27 cellular contexts compared by ENCODE assay signal in the genomic region with DNA sequence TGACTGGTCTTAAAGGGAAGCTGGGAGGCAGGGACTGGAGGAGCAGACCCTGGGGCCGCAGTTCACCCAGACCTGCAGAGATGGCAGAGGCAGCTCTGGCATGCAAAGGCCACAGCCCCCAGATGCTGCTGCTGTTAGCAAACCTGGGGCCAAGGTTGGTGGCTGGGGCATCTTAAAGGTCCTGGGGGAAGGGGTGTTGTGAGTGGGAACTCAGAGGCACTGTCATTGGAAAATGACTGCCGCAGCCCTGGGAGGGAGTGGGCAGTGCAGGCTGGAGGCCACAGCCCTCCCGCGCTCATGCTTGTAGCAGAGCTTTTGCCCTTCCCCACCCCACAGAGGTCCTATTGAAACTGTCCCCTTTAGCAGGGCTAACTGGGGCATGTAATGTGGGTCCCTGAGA.
"Had no signal": no experiment of that assay in that cellular context is flagged by ENCODE, and none has a peak within 500 bp of the region (broad histone marks: within the 10 kb centered on the region; RNA-seq: fewer than 3 reads in every experiment).

No MANE protein-coding gene starts in this region.

- H3K36me3 Mint-ChIP-seq: activated CD8-positive, alpha-beta memory T cell treated with anti-CD3 and anti-CD28 coated beads, Interleukin-2, amount 10 ng/mL, durations not matched to agents 7 days and 5 days had no signal

- H3K4me1 ChIP-seq: ascending aorta, body of pancreas, SJSA1 had no signal

- FAIRE-seq: bronchial epithelial cell, K562, TTC549 had no signal

- ATAC-seq: activated CD8-positive, alpha-beta memory T cell treated with anti-CD3 and anti-CD28 coated beads, Interleukin-2, amount 10 ng/mL, durations not matched to agents 7 days and 5 days; body of pancreas; K562 had no signal

- H3K4me3 ChIP-seq: ascending aorta, body of pancreas, K562, SJSA1 had no signal

- H3K27me3 Mint-ChIP-seq: activated B cell treated with CpG ODN at 0.5 μM for 24 hours; activated CD4-positive, alpha-beta T cell treated with anti-CD3 and anti-CD28 coated beads, Interleukin-2, amount 10 ng/mL, durations not matched to agents 24 days and 14 days; activated CD8-positive, alpha-beta memory T cell treated with anti-CD3 and anti-CD28 coated beads, Interleukin-2, amount 10 ng/mL, durations not matched to agents 7 days and 5 days had no signal

- H3K4me1 Mint-ChIP-seq: activated B cell treated with CpG ODN at 0.5 μM for 24 hours; activated CD4-positive, alpha-beta T cell treated with anti-CD3 and anti-CD28 coated beads, Interleukin-2, amount 10 ng/mL, durations not matched to agents 24 days and 14 days; activated CD8-positive, alpha-beta memory T cell treated with anti-CD3 and anti-CD28 coated beads, Interleukin-2, amount 10 ng/mL, durations not matched to agents 7 days and 5 days; activated naive CD4-positive, alpha-beta T cell treated with anti-CD3 and anti-CD28 coated beads, Interleukin-2, amount 50 U/mL, for 24 hours had no signal

- H3K4me3 Mint-ChIP-seq: activated B cell treated with CpG ODN at 0.5 μM for 24 hours; activated CD4-positive, alpha-beta T cell treated with anti-CD3 and anti-CD28 coated beads, Interleukin-2, amount 10 ng/mL, durations not matched to agents 24 days and 14 days; activated CD8-positive, alpha-beta memory T cell treated with anti-CD3 and anti-CD28 coated beads, Interleukin-2, amount 10 ng/mL, durations not matched to agents 7 days and 5 days; activated naive CD4-positive, alpha-beta T cell treated with anti-CD3 and anti-CD28 coated beads, Interleukin-2, amount 50 U/mL, for 24 hours; activated T-cell treated with anti-CD3 and anti-CD28 coated beads, Interleukin-2, amount 50 U/mL, for 24 hours; activated T-helper 1 cell treated with anti-CD3 and anti-CD28 coated beads, Interleukin-12 subunit alpha, Interleukin-12 subunit beta, Interleukin-2, Interleukin-4 antibody, amounts not matched to agents 30 ng/mL and 10 ng/mL and 1 ng/mL, durations not matched to agents 14 hours and 24 hours and 36 hours had no signal

- H3K36me3 ChIP-seq: ascending aorta, SJSA1 had no signal

- H3K9me3 ChIP-seq: body of pancreas had no signal

- H3K27ac Mint-ChIP-seq: activated B cell treated with CpG ODN at 0.5 μM for 24 hours; activated CD4-positive, alpha-beta T cell treated with anti-CD3 and anti-CD28 coated beads, Interleukin-2, amount 10 ng/mL, durations not matched to agents 24 days and 14 days; activated CD8-positive, alpha-beta memory T cell treated with anti-CD3 and anti-CD28 coated beads, Interleukin-2, amount 10 ng/mL, durations not matched to agents 7 days and 5 days; activated naive CD4-positive, alpha-beta T cell treated with anti-CD3 and anti-CD28 coated beads, Interleukin-2, amount 50 U/mL, for 24 hours; activated T-cell treated with anti-CD3 and anti-CD28 coated beads, Interleukin-2, amount 50 U/mL, for 24 hours; activated T-helper 1 cell treated with anti-CD3 and anti-CD28 coated beads, Interleukin-12 subunit alpha, Interleukin-12 subunit beta, Interleukin-2, Interleukin-4 antibody, amounts not matched to agents 30 ng/mL and 10 ng/mL and 1 ng/mL, durations not matched to agents 14 hours and 24 hours and 36 hours had no signal

- H3K27ac ChIP-seq: ascending aorta, body of pancreas, SJSA1 had no signal

- H3K27me3 ChIP-seq: ascending aorta, body of pancreas, SJSA1 had no signal

- DNase-seq: activated B cell treated with CpG ODN at 0.5 μM for 24 hours; activated CD4-positive, alpha-beta T cell treated with anti-CD3 and anti-CD28 coated beads for 1 hour; activated CD4-positive, alpha-beta T cell treated with anti-CD3 and anti-CD28 coated beads, Interleukin-2, amount 10 ng/mL, durations not matched to agents 24 days and 14 days; activated CD4-positive, alpha-beta T cell treated with anti-CD3 and anti-CD28 coated beads, Interleukin-2, amount 50 U/mL, for 48 hours; activated CD8-positive, alpha-beta memory T cell treated with anti-CD3 and anti-CD28 coated beads, Interleukin-2, amount 10 ng/mL, durations not matched to agents 7 days and 5 days; activated effector memory CD4-positive, alpha-beta T cell treated with Interleukin-2 at 50 U/mL for 16 hours; activated naive CD4-positive, alpha-beta T cell; activated T-cell treated with anti-CD3 and anti-CD28 coated beads, Interleukin-2, amount 50 U/mL, for 24 hours; amniotic stem cell; body of pancreas; Karpas-422; MM.1S; NCI-H1105 treated with DMSO at 0.1 percent for 48 hours; NCI-H146; NCI-H187 treated with DMSO at 0.1 percent for 48 hours; NCI-H2081 treated with DMSO at 0.1 percent for 48 hours; NCI-H446 treated with DMSO at 0.1 percent for 48 hours; NCI-H526; T-helper 2 cell; T1000 had no signal
